Comparison of ENCODE assay signal across 26 cellular contexts in genomic region chr6:115271001-115271400, GRCh38.
DNase-seq lines count a peak whose midpoint lies in the region; ATAC-seq and TF ChIP-seq lines count a peak whose summit lies in the region.
"Had no signal": no experiment of that assay in that cellular context is flagged by ENCODE, and none has a peak within 500 bp of the region (broad histone marks: within the 10 kb centered on the region; RNA-seq: fewer than 3 reads in every experiment).

No MANE protein-coding gene starts in this region.

- no peak overlapping the region for H3K4me3 ChIP-seq in body of pancreas
- H3K4me3 ChIP-seq: cardiac muscle cell, esophagus squamous epithelium, gastroesophageal sphincter, K562, lower lobe of right lung, thyroid gland had no signal

- no peak for TF ChIP-seq CTCF in body of pancreas (IDR thresholded peaks at IDR 0.05)

- H3K36me3 ChIP-seq in body of pancreas (replicated peaks in 1 of 2; ENCODE audit: insufficient read depth in 1 of 2, low read depth in 2 of 2): no peaks in the 10 kb centered on the region
- H3K36me3 ChIP-seq: cardiac muscle cell, esophagus squamous epithelium, gastroesophageal sphincter, lower lobe of right lung, thyroid gland, WERI-Rb-1 had no signal

- H3K4me1 ChIP-seq in body of pancreas: peaks cover 7% of the 10 kb centered on the region
- H3K4me1 ChIP-seq: esophagus squamous epithelium, lower lobe of right lung, thyroid gland had no signal

- ATAC-seq in body of pancreas: no peak
- ATAC-seq: activated naive CD4-positive, alpha-beta T cell treated with anti-CD3 and anti-CD28 coated beads, Interleukin-2, amount 50 U/mL, for 72 hours; gastroesophageal sphincter; K562; lower lobe of right lung; sciatic nerve; stimulated activated naive CD8-positive, alpha-beta T cell treated with anti-CD3 and anti-CD28 coated beads, Interleukin-15, Interleukin-2, amounts not matched to agents 100 U/mL and 50 U/mL, for 24 hours had no signal

- peak; percentile 16 for DNase-seq in ELF-1 (ENCODE audit: low read depth, low spot score)
- DNase-seq in NCI-H1092 treated with DMSO at 0.1 percent for 48 hours (lab: John Stamatoyannopoulos, UW): peak; percentile 88
- DNase-seq in NCI-H2227 treated with DMSO at 0.1 percent for 48 hours (lab: John Stamatoyannopoulos, UW): peak; percentile 0
- peak in 3 of 4 donors; percentile 3 to 35 (median 11) for DNase-seq in body of pancreas
- no peak for DNase-seq in activated CD8-positive, alpha-beta memory T cell treated with anti-CD3 and anti-CD28 coated beads, Interleukin-2, amount 50 U/mL, for 4 hours
- DNase-seq in hypothalamus (lab: John Stamatoyannopoulos, UW): no peak
- DNase-seq in NOMO-1 treated with dmso at 0.1 percent for 144 hours (lab: John Stamatoyannopoulos, UW; ENCODE audit: unreplicated experiment): no peak
- DNase-seq: activated CD4-positive, alpha-beta T cell treated with anti-CD3 and anti-CD28 coated beads, Interleukin-2, amount 50 U/mL, for 1 hour; anterior cingulate cortex; esophagus squamous epithelium; GDM1; islet precursor cell; lower lobe of right lung; MM.1S; NCI-H2107; NCI-H526; nephron progenitor cell; stimulated activated naive CD8-positive, alpha-beta T cell treated with anti-CD3 and anti-CD28 coated beads, Interleukin-15, Interleukin-2, amounts not matched to agents 100 U/mL and 50 U/mL, for 24 hours; thyroid gland had no signal

- no peaks in the 10 kb centered on the region for H3K9me3 ChIP-seq in body of pancreas
- H3K9me3 ChIP-seq: esophagus squamous epithelium, gastroesophageal sphincter, lower lobe of right lung, thyroid gland had no signal

- H3K27me3 ChIP-seq in body of pancreas: no peaks in the 10 kb centered on the region
- H3K27me3 ChIP-seq: cardiac muscle cell, esophagus squamous epithelium, gastroesophageal sphincter, thyroid gland had no signal

- intact Hi-C loops in body of pancreas (cut with DNase I): no loop called here

- no peak overlapping the region for H3K27ac ChIP-seq in body of pancreas
- H3K27ac ChIP-seq: C4-2B, cardiac muscle cell, esophagus squamous epithelium, gastroesophageal sphincter, lower lobe of right lung, thyroid gland, WERI-Rb-1 had no signal

- TF ChIP-seq POLR2A in body of pancreas (IDR thresholded peaks at IDR 0.05): no peak

Comparison
In these comparisons a context has a peak if more than half of its experiments do, and no peak if none do; other contexts are left out.
1. DNase-seq: peak in ELF-1 (single experiment), NCI-H1092 treated with DMSO at 0.1 percent for 48 hours (single experiment), NCI-H2227 treated with DMSO at 0.1 percent for 48 hours (single experiment) and body of pancreas (3 of 4); none in activated CD8-positive, alpha-beta memory T cell treated with anti-CD3 and anti-CD28 coated beads, Interleukin-2, amount 50 U/mL, for 4 hours (single experiment), hypothalamus (0 of 51) and NOMO-1 treated with dmso at 0.1 percent for 144 hours (single experiment).